Comparison of ENCODE assay signal across 1 cellular context in the genomic region with DNA sequence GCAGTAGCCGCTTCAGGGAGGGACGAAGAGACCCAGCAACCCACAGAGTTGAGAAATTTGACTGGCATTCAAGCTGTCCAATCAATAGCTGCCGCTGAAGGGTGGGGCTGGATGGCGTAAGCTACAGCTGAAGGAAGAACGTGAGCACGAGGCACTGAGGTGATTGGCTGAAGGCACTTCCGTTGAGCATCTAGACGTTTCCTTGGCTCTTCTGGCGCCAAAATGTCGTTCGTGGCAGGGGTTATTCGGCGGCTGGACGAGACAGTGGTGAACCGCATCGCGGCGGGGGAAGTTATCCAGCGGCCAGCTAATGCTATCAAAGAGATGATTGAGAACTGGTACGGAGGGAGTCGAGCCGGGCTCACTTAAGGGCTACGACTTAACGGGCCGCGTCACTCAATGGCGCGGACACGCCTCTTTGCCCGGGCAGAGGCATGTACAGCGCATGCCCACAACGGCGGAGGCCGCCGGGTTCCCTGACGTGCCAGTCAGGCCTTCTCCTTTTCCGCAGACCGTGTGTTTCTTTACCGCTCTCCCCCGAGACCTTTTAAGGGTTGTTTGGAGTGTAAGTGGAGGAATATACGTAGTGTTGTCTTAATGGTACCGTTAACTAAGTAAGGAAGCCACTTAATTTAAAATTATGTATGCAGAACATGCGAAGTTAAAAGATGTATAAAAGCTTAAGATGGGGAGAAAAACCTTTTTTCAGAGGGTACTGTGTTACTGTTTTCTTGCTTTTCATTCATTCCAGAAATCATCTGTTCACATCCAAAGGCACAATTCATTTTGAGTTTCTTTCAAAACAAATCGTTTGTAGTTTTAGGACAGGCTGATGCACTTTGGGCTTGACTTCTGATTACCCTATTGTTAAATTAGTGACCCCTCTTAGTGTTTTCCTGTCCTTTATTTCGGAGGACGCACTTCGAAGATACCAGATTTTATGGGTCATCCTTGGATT.
TF ChIP-seq lines count a peak whose summit lies in the region.

TSS of gene MLH1 (plus strand) at position 193 of the 958 bp plus-strand sequence. CDS start at position 223, 30 bp downstream.

TF ChIP-seq in K562, 482 proteins besides CTCF, POLR2A, EP300 and RAD21 (continued from another document and continues in another):
- TF ChIP-seq MGA (IDR thresholded peaks at IDR 0.05), result peak; percentile 90
- TF ChIP-seq HMG20A (CRISPR knock-in tag; conservative IDR thresholded peaks at IDR 0.05), result no peak; the same call in 1 of the 2 replicates
- peak; percentile 93 for TF ChIP-seq CXXC5 (CRISPR knock-in tag; IDR thresholded peaks at IDR 0.05)
- TF ChIP-seq POLR3G (IDR thresholded peaks at IDR 0.05; ENCODE audit: extremely low read depth, insufficient read length, insufficient replicate concordance), result no peak
- 0 out of 2 replicates have a peak, but pooled peaks have one; percentile 17 for TF ChIP-seq ZNF324 (CRISPR knock-in tag; IDR thresholded peaks at IDR 0.05)
- no peak for TF ChIP-seq NFXL1 (CRISPR knock-in tag; IDR thresholded peaks at IDR 0.05)
- TF ChIP-seq SREBF1 (IDR thresholded peaks at IDR 0.05; ENCODE audit: borderline replicate concordance, low read depth, low read length), result no peak
- no peak for TF ChIP-seq DLX4 (CRISPR knock-in tag; IDR thresholded peaks at IDR 0.05)
- TF ChIP-seq ARID3B (CRISPR knock-in tag; IDR thresholded peaks at IDR 0.05; ENCODE audit: borderline replicate concordance), result no peak
- TF ChIP-seq, protein P1, sequence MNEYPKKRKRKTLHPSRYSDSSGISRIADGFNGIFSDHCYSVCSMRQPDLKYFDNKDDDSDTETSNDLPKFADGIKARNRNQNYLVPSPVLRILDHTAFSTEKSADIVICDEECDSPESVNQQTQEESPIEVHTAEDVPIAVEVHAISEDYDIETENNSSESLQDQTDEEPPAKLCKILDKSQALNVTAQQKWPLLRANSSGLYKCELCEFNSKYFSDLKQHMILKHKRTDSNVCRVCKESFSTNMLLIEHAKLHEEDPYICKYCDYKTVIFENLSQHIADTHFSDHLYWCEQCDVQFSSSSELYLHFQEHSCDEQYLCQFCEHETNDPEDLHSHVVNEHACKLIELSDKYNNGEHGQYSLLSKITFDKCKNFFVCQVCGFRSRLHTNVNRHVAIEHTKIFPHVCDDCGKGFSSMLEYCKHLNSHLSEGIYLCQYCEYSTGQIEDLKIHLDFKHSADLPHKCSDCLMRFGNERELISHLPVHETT (CRISPR knock-in tag; conservative IDR thresholded peaks at IDR 0.05 in 1 of 2, IDR thresholded peaks at IDR 0.05 in 1 of 2), result 0 out of 4 replicates have a peak, but pooled peaks of 1 of the 2 experiments have one; percentile 11
- TF ChIP-seq ZSCAN29 (IDR thresholded peaks at IDR 0.05), result no peak
- TF ChIP-seq ZNF239 (CRISPR knock-in tag; IDR thresholded peaks at IDR 0.05), result 0 out of 2 replicates have a peak, but pooled peaks have one; percentile 23
- no peak for TF ChIP-seq MAFF (IDR thresholded peaks at IDR 0.05; ENCODE audit: low read length)
- TF ChIP-seq DACH1 (IDR thresholded peaks at IDR 0.05; ENCODE audit: partially characterized antibody), result peak; percentile 100
- TF ChIP-seq CBFA2T3 (IDR thresholded peaks at IDR 0.05), result peak; percentile 23; the same call in 1 of the 2 replicates
- TF ChIP-seq HMGN3 (IDR thresholded peaks at IDR 0.05; ENCODE audit: borderline replicate concordance, extremely low read depth, insufficient read length, low read depth, low read length), result no peak
- TF ChIP-seq CSDE1 (IDR thresholded peaks at IDR 0.05), result peak; percentile 77 to 96
- TF ChIP-seq POU5F1 (IDR thresholded peaks at IDR 0.05; ENCODE audit: borderline replicate concordance, low read depth, low read length, partially characterized antibody), result no peak
- TF ChIP-seq NFYB (IDR thresholded peaks at IDR 0.05; ENCODE audit: extremely low read depth, insufficient read length), result peak; percentile 96
- TF ChIP-seq RBM15 (IDR thresholded peaks at IDR 0.05; ENCODE audit: insufficient read depth, low read length), result no peak
- TF ChIP-seq TARDBP (IDR thresholded peaks at IDR 0.05), result peak; percentile 68; the same call in 1 of the 2 replicates
- TF ChIP-seq POLR2H (tag; IDR thresholded peaks at IDR 0.05; ENCODE audit: low read depth), result peak; percentile 89
- TF ChIP-seq U2AF1 (optimal IDR thresholded peaks at IDR 0.05; ENCODE audit: low read depth, low read length), result no peak
- peak; percentile 88; the same call in 1 of the 2 replicates for TF ChIP-seq RHOXF2B (CRISPR knock-in tag; conservative IDR thresholded peaks at IDR 0.05)
- no peak for TF ChIP-seq ZNF699 (CRISPR knock-in tag; IDR thresholded peaks at IDR 0.05; ENCODE audit: insufficient replicate concordance)
- no peak for TF ChIP-seq NBN (IDR thresholded peaks at IDR 0.05; ENCODE audit: low read depth)
- peak; percentile 90 for TF ChIP-seq ZBTB9 (CRISPR knock-in tag; IDR thresholded peaks at IDR 0.05)
- TF ChIP-seq DIDO1 (tag; IDR thresholded peaks at IDR 0.05; ENCODE audit: low read depth), result peak; percentile 72; the same call in 1 of the 2 replicates
- TF ChIP-seq ARHGAP35 (IDR thresholded peaks at IDR 0.05; ENCODE audit: partially characterized antibody), result no peak
- TF ChIP-seq E2F1 (CRISPR knock-in tag; IDR thresholded peaks at IDR 0.05), result peak; percentile 90
- no peak for TF ChIP-seq EWSR1 (IDR thresholded peaks at IDR 0.05; ENCODE audit: borderline replicate concordance, low read depth, partially characterized antibody)
- TF ChIP-seq HDAC6 (IDR thresholded peaks at IDR 0.05; ENCODE audit: low read depth, low read length), result no peak
- TF ChIP-seq, protein P2, sequence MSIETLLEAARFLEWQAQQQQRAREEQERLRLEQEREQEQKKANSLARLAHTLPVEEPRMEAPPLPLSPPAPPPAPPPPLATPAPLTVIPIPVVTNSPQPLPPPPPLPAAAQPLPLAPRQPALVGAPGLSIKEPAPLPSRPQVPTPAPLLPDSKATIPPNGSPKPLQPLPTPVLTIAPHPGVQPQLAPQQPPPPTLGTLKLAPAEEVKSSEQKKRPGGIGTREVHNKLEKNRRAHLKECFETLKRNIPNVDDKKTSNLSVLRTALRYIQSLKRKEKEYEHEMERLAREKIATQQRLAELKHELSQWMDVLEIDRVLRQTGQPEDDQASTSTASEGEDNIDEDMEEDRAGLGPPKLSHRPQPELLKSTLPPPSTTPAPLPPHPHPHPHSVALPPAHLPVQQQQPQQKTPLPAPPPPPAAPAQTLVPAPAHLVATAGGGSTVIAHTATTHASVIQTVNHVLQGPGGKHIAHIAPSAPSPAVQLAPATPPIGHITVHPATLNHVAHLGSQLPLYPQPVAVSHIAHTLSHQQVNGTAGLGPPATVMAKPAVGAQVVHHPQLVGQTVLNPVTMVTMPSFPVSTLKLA (conservative IDR thresholded peaks at IDR 0.05), result peak; percentile 94 to 97
- no peak for TF ChIP-seq SAFB (IDR thresholded peaks at IDR 0.05; ENCODE audit: borderline replicate concordance, low read depth, low read length)
- peak; percentile 38 for TF ChIP-seq TEAD4 (IDR thresholded peaks at IDR 0.05; ENCODE audit: low read length)
- no peak for TF ChIP-seq TEAD4 (CRISPR knock-in tag; IDR thresholded peaks at IDR 0.05; ENCODE audit: borderline replicate concordance)
- TF ChIP-seq FOXJ3 (CRISPR knock-in tag; IDR thresholded peaks at IDR 0.05), result no peak
- TF ChIP-seq SIRT6 (IDR thresholded peaks at IDR 0.05; ENCODE audit: low read depth, low read length), result no peak
- no peak for TF ChIP-seq ZNF212 (CRISPR knock-in tag; IDR thresholded peaks at IDR 0.05)
